Comparison of ENCODE assay signal across 24 cellular contexts in the genomic region with DNA sequence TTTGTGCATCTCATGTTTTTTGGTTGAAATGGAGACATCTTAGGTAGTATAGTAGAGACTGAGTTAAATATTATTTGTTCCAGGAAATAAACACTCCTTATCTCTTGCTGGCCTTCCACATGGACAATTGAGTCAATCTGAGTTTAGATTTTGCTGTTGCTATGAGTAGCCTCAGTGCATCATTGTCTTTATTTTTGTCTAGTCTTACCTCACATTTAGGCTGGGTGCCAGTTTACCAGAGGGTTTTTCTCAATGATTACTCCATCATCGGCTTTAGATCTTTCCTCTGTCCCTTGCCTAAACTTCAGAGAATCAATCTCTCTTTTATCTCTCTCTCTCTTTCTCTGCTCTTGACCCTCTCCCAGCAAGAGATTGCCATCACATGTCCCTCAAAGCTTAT.
"Had no signal": no experiment of that assay in that cellular context is flagged by ENCODE, and none has a peak within 500 bp of the region (broad histone marks: within the 10 kb centered on the region; RNA-seq: fewer than 3 reads in every experiment).

No MANE protein-coding gene starts in this region.

- H3K79me2 ChIP-seq: hepatocyte had no signal

- H3K27me3 Mint-ChIP-seq: stimulated activated memory B cell treated with anti-CD40 and anti-IgM and Interleukin-4, amounts not matched to agents 10 μg/mL and 1 μg/mL and 100 μg/mL, for 72 hours; stimulated activated naive CD8-positive, alpha-beta T cell treated with anti-CD3 and anti-CD28 coated beads, Interleukin-15, Interleukin-2, amounts not matched to agents 100 ng/mL and 50 ng/mL, for 24 hours had no signal

- H3K27ac ChIP-seq: coronary artery, hepatocyte, left ventricle myocardium inferior, lower lobe of right lung, neutrophil, psoas muscle, spleen, tibial artery, upper lobe of left lung, uterus had no signal

- DNase-seq: effector CD4-positive, alpha-beta T cell; endodermal cell; foreskin melanocyte; head of caudate nucleus; kidney; left cardiac atrium; left ventricle myocardium inferior; lower lobe of right lung; naive thymus-derived CD4-positive, alpha-beta T cell; psoas muscle; retina; spleen; stimulated activated CD4-positive, alpha-beta T cell treated with anti-CD3 and anti-CD28 coated beads, Interleukin-15, amount 100 ng/mL, for 24 hours; stimulated activated CD4-positive, alpha-beta T cell treated with anti-CD3 and anti-CD28 coated beads, Interleukin-1b, Interleukin-23, amount 100 ng/mL, for 48 hours; stimulated activated CD4-positive, alpha-beta T cell treated with anti-CD3 and anti-CD28 coated beads, Interleukin-4, amount 100 ng/mL, for 24 hours; tibial artery; upper lobe of left lung; uterus had no signal

- H3K36me3 ChIP-seq: left ventricle myocardium inferior, lower lobe of right lung, neutrophil, spleen, tibial artery, upper lobe of left lung, uterus had no signal

- H3K36me3 Mint-ChIP-seq: naive thymus-derived CD4-positive, alpha-beta T cell; stimulated activated memory B cell treated with anti-CD40 and anti-IgM and Interleukin-4, amounts not matched to agents 10 μg/mL and 1 μg/mL and 100 μg/mL, for 72 hours had no signal

- H3K4me3 ChIP-seq: coronary artery, hepatocyte, left ventricle myocardium inferior, lower lobe of right lung, psoas muscle, spleen, tibial artery, upper lobe of left lung, uterus had no signal

- H3K4me1 ChIP-seq: left ventricle myocardium inferior, lower lobe of right lung, psoas muscle, spleen, tibial artery, upper lobe of left lung, uterus had no signal

- H3K4me3 Mint-ChIP-seq: endodermal cell; naive thymus-derived CD4-positive, alpha-beta T cell; stimulated activated memory B cell treated with anti-CD40 and anti-IgM and Interleukin-4, amounts not matched to agents 10 μg/mL and 1 μg/mL and 100 μg/mL, for 72 hours; stimulated activated naive CD8-positive, alpha-beta T cell treated with anti-CD3 and anti-CD28 coated beads, Interleukin-15, Interleukin-2, amounts not matched to agents 100 ng/mL and 50 ng/mL, for 24 hours had no signal

- H3K27ac Mint-ChIP-seq: endodermal cell; naive thymus-derived CD4-positive, alpha-beta T cell; stimulated activated memory B cell treated with anti-CD40 and anti-IgM and Interleukin-4, amounts not matched to agents 10 μg/mL and 1 μg/mL and 100 μg/mL, for 72 hours; stimulated activated naive CD8-positive, alpha-beta T cell treated with anti-CD3 and anti-CD28 coated beads, Interleukin-15, Interleukin-2, amounts not matched to agents 100 ng/mL and 50 ng/mL, for 24 hours had no signal

- H3K4me2 ChIP-seq: hepatocyte had no signal

- H3K4me1 Mint-ChIP-seq: endodermal cell; naive thymus-derived CD4-positive, alpha-beta T cell; stimulated activated memory B cell treated with anti-CD40 and anti-IgM and Interleukin-4, amounts not matched to agents 10 μg/mL and 1 μg/mL and 100 μg/mL, for 72 hours had no signal

- ATAC-seq: left cardiac atrium; lower lobe of right lung; naive thymus-derived CD4-positive, alpha-beta T cell; psoas muscle; sciatic nerve; stimulated activated memory B cell treated with anti-CD40 and anti-IgM and Interleukin-4, amounts not matched to agents 10 μg/mL and 1 μg/mL and 100 μg/mL, for 72 hours had no signal

- H3K27me3 ChIP-seq: hepatocyte, tibial artery, upper lobe of left lung, uterus had no signal

- H3K9me3 Mint-ChIP-seq: endodermal cell; stimulated activated memory B cell treated with anti-CD40 and anti-IgM and Interleukin-4, amounts not matched to agents 10 μg/mL and 1 μg/mL and 100 μg/mL, for 72 hours had no signal
